In genomic region chr3:187976361-187976900, GRCh38 we compare ENCODE assay signal across 14 cellular contexts.
DNase-seq lines count a peak whose midpoint lies in the region; ATAC-seq and TF ChIP-seq lines count a peak whose summit lies in the region.
"Had no signal": no experiment of that assay in that cellular context is flagged by ENCODE, and none has a peak within 500 bp of the region (broad histone marks: within the 10 kb centered on the region; RNA-seq: fewer than 3 reads in every experiment).

No MANE protein-coding gene starts in this region.

- CTCF ChIA-PET in activated CD4-positive, alpha-beta T cell treated with anti-CD3 and anti-CD28 coated beads, Interleukin-2, amount 10 ng/mL, durations not matched to agents 7 days and 5 days (lab: Charles Lee), result interaction anchor here (0.5 to 3.3 kb wide), 8 partner anchors 10 to 237 kb away, joined by 3 to 15 read pairs (median 4); no protein-coding TSS in a partner anchor

- ATAC-seq in GM21528 (IDR thresholded peaks at IDR 0.05; ENCODE audit: low FRiP score, unreplicated experiment), result no peak
- no peak for ATAC-seq in upper lobe of right lung

- H3K27me3 ChIP-seq in effector memory CD4-positive, alpha-beta T cell (replicated peaks; ENCODE audit: control insufficient read depth, insufficient read depth, low read length, poor library complexity, severe bottlenecking), result no peaks in the 10 kb centered on the region
- H3K27me3 ChIP-seq in upper lobe of right lung (no peaks in the 10 kb centered on the region), left ventricle myocardium inferior (ENCODE audit: low read depth) (no peaks in the 10 kb centered on the region)

- peak overlapping the region; percentile 28 for H3K27ac Mint-ChIP-seq in activated CD4-positive, alpha-beta T cell treated with anti-CD3 and anti-CD28 coated beads, Interleukin-2, amount 10 ng/mL, durations not matched to agents 7 days and 5 days
- H3K27ac Mint-ChIP-seq: endodermal cell had no signal

- H3K9me3 ChIP-seq in effector memory CD4-positive, alpha-beta T cell (ENCODE audit: control insufficient read depth, low read length), result no peaks in the 10 kb centered on the region
- H3K9me3 ChIP-seq in upper lobe of right lung (no peaks in the 10 kb centered on the region), left ventricle myocardium inferior (replicated peaks) (peaks cover 6% of the 10 kb centered on the region)

- H3K4me3 ChIP-seq in effector memory CD4-positive, alpha-beta T cell (ENCODE audit: insufficient read depth, low read depth, low read length, poor library complexity, severe bottlenecking), result no peak overlapping the region
- H3K4me3 ChIP-seq in upper lobe of right lung (no peak overlapping the region), left ventricle myocardium inferior (no peak overlapping the region)
- H3K4me3 ChIP-seq: cardiac muscle cell had no signal

- H3K27ac ChIP-seq in effector memory CD4-positive, alpha-beta T cell (ENCODE audit: insufficient read depth, low read length, poor library complexity, severe bottlenecking), result peak overlapping the region; percentile 72
- H3K27ac ChIP-seq in upper lobe of right lung, result no peak overlapping the region
- H3K27ac ChIP-seq in left ventricle myocardium inferior (replicated peaks), result no peak overlapping the region
- H3K27ac ChIP-seq: cardiac muscle cell had no signal

- TF ChIP-seq CTCF in upper lobe of right lung (IDR thresholded peaks at IDR 0.05) (no peak), left ventricle myocardium inferior (IDR thresholded peaks at IDR 0.05; ENCODE audit: borderline replicate concordance) (no peak)

- H3K27me3 Mint-ChIP-seq in activated CD4-positive, alpha-beta T cell treated with anti-CD3 and anti-CD28 coated beads, Interleukin-2, amount 10 ng/mL, durations not matched to agents 7 days and 5 days, result no peaks in the 10 kb centered on the region

- H3K9me3 Mint-ChIP-seq in activated CD4-positive, alpha-beta T cell treated with anti-CD3 and anti-CD28 coated beads, Interleukin-2, amount 10 ng/mL, durations not matched to agents 7 days and 5 days, result peaks cover 10% of the 10 kb centered on the region

- H3K4me3 Mint-ChIP-seq in activated CD4-positive, alpha-beta T cell treated with anti-CD3 and anti-CD28 coated beads, Interleukin-2, amount 10 ng/mL, durations not matched to agents 7 days and 5 days, result no peak overlapping the region
- H3K4me3 Mint-ChIP-seq: endodermal cell had no signal

- peaks cover 75% of the 10 kb centered on the region for H3K4me1 Mint-ChIP-seq in activated CD4-positive, alpha-beta T cell treated with anti-CD3 and anti-CD28 coated beads, Interleukin-2, amount 10 ng/mL, durations not matched to agents 7 days and 5 days

- peaks cover 48% of the 10 kb centered on the region for H3K4me1 ChIP-seq in effector memory CD4-positive, alpha-beta T cell (ENCODE audit: control insufficient read depth, insufficient read depth, low read length, poor library complexity, severe bottlenecking)
- H3K4me1 ChIP-seq in upper lobe of right lung (no peaks in the 10 kb centered on the region), left ventricle myocardium inferior (peaks cover 19% of the 10 kb centered on the region)

- POLR2A ChIA-PET in activated CD4-positive, alpha-beta T cell treated with anti-CD3 and anti-CD28 coated beads, Interleukin-2, amount 10 ng/mL, durations not matched to agents 7 days and 5 days (lab: Charles Lee), result interaction anchor here (1.0 kb wide), 1 partner anchor 231 kb away, joined by 3 read pairs; no protein-coding TSS in a partner anchor

- peak; percentile 52 for DNase-seq in stimulated activated naive CD4-positive, alpha-beta T cell treated with Interleukin-2 at 50 U/mL for 16 hours (lab: John Stamatoyannopoulos, UW)
- DNase-seq in stimulated activated naive CD4-positive, alpha-beta T cell (lab: John Stamatoyannopoulos, UW), result no peak
- no peak for DNase-seq in activated CD4-positive, alpha-beta T cell treated with anti-CD3 and anti-CD28 coated beads, Interleukin-2, amount 10 ng/mL, durations not matched to agents 7 days and 5 days
- DNase-seq in effector memory CD4-positive, alpha-beta T cell, result no peak
- no peak for DNase-seq in upper lobe of right lung
- no peak for DNase-seq in left ventricle myocardium inferior
- DNase-seq in NCI-H146 (lab: John Stamatoyannopoulos, UW), result no peak
- DNase-seq: KG1, NCI-H1694, NCI-H526 treated with DMSO at 0.1 percent for 48 hours, T1000 had no signal

- no peaks in the 10 kb centered on the region for H3K36me3 ChIP-seq in effector memory CD4-positive, alpha-beta T cell (ENCODE audit: control insufficient read depth, insufficient read depth, low read length)
- H3K36me3 ChIP-seq in upper lobe of right lung (no peaks in the 10 kb centered on the region), left ventricle myocardium inferior (no peaks in the 10 kb centered on the region)
- H3K36me3 ChIP-seq: cardiac muscle cell had no signal

- intact Hi-C loops in upper lobe of right lung (cut with DNase I), result no loop called here
- intact Hi-C loops in left ventricle myocardium inferior (cut with micrococcal nuclease), result no loop called here

- H3K36me3 Mint-ChIP-seq in activated CD4-positive, alpha-beta T cell treated with anti-CD3 and anti-CD28 coated beads, Interleukin-2, amount 10 ng/mL, durations not matched to agents 7 days and 5 days (ENCODE audit: low read depth), result peaks cover 18% of the 10 kb centered on the region
